In the genomic region with DNA sequence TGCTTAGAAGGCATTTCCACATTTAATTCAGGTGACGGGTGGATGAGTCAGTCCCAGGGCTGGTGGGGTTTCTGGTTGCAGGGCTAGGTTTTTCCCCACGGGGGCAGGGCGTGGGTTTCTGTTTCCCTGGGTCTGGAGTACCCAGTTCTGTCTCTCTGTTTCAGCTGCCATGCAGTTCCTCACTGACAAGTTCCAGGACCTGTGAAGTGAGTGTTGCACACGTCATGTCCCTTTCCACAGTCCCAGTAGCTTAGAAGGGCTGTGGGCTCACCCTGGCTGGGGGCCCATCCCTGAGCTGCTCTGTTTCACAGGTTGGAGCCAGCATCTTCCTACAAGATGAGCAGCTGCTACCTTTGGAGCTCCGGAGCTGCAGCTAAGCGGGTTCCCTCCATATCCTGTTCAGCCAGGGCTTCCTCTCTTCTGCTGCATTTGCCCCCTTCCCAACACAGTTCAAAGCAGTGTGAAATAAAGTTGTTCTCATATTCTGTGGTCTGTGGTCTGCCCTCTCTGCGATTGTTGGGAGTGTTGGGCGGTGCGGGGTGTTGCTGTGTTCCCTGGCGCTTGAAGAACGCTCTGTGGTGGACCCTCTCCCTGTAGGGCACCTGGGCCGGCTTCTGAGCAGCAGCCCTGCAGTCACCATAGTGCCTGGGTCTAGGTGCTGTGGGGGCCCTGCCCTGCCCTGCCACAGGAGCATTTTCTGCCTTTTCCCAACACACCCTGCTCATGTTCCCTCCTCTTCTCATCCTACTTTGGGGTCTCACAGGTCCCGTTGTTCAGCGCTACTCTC, we compare ENCODE assay signal across 9 cellular contexts.
DNase-seq lines count a peak whose midpoint lies in the region; ATAC-seq and FAIRE-seq lines count a peak whose summit lies in the region.
"Had no signal": no experiment of that assay in that cellular context is flagged by ENCODE, and none has a peak within 500 bp of the region (broad histone marks: within the 10 kb centered on the region; RNA-seq: fewer than 3 reads in every experiment).

No MANE protein-coding gene starts in this region.

- no peaks in the 10 kb centered on the region for H3K9me3 Mint-ChIP-seq in T-helper 2 cell treated with Interferon-gamma antibody and Interleukin-4, amounts not matched to agents 5 μg/mL and 100 μg/mL, for 36 hours

- ATAC-seq in HG02884 (IDR thresholded peaks at IDR 0.05; ENCODE audit: unreplicated experiment): no peak
- ATAC-seq: right lobe of liver had no signal

- H3K4me1 Mint-ChIP-seq in T-helper 2 cell treated with Interferon-gamma antibody and Interleukin-4, amounts not matched to agents 5 μg/mL and 100 μg/mL, for 36 hours (ENCODE audit: low read depth): peaks cover 12% of the 10 kb centered on the region

- no peak overlapping the region for H3K4me3 Mint-ChIP-seq in T-helper 2 cell treated with Interferon-gamma antibody and Interleukin-4, amounts not matched to agents 5 μg/mL and 100 μg/mL, for 36 hours

- FAIRE-seq in GM19239 (lab: Jason Lieb, UNC): peak; percentile 85

- H3K27ac Mint-ChIP-seq in T-helper 2 cell treated with Interferon-gamma antibody and Interleukin-4, amounts not matched to agents 5 μg/mL and 100 μg/mL, for 36 hours: no peak overlapping the region

- no peaks in the 10 kb centered on the region for H3K36me3 Mint-ChIP-seq in T-helper 2 cell treated with Interferon-gamma antibody and Interleukin-4, amounts not matched to agents 5 μg/mL and 100 μg/mL, for 36 hours (ENCODE audit: low read depth)

- peaks cover 8% of the 10 kb centered on the region for H3K27me3 Mint-ChIP-seq in T-helper 2 cell treated with Interferon-gamma antibody and Interleukin-4, amounts not matched to agents 5 μg/mL and 100 μg/mL, for 36 hours (ENCODE audit: low read depth)

- DNase-seq in GM19239 (ENCODE audit: insufficient read length, low spot score) (no peak), astrocyte of the hippocampus (ENCODE audit: low read depth, low spot score) (peak; percentile 7), amniotic stem cell (lab: John Stamatoyannopoulos, UW) (no peak), SIG-M5 (lab: John Stamatoyannopoulos, UW) (no peak)
- DNase-seq in T-helper 2 cell treated with Interferon-gamma antibody and Interleukin-4, amounts not matched to agents 5 μg/mL and 100 μg/mL, for 36 hours (ENCODE audit: low spot score): peak; percentile 62
- DNase-seq in stimulated activated CD4-positive, alpha-beta T cell treated with anti-CD3 and anti-CD28 coated beads, Interleukin-4, amount 100 ng/mL, for 24 hours: peak; percentile 74
- DNase-seq: NCI-H2171 treated with DMSO at 0.1 percent for 48 hours had no signal

Comparison
In these comparisons a context has a peak if more than half of its experiments do, and no peak if none do; other contexts are left out.
1. DNase-seq: peak in T-helper 2 cell treated with Interferon-gamma antibody and Interleukin-4, amounts not matched to agents 5 μg/mL and 100 μg/mL, for 36 hours (single experiment), astrocyte of the hippocampus (single experiment) and stimulated activated CD4-positive, alpha-beta T cell treated with anti-CD3 and anti-CD28 coated beads, Interleukin-4, amount 100 ng/mL, for 24 hours (single experiment); none in GM19239 (single experiment), amniotic stem cell (single experiment) and SIG-M5 (single experiment).